In the genomic region with DNA sequence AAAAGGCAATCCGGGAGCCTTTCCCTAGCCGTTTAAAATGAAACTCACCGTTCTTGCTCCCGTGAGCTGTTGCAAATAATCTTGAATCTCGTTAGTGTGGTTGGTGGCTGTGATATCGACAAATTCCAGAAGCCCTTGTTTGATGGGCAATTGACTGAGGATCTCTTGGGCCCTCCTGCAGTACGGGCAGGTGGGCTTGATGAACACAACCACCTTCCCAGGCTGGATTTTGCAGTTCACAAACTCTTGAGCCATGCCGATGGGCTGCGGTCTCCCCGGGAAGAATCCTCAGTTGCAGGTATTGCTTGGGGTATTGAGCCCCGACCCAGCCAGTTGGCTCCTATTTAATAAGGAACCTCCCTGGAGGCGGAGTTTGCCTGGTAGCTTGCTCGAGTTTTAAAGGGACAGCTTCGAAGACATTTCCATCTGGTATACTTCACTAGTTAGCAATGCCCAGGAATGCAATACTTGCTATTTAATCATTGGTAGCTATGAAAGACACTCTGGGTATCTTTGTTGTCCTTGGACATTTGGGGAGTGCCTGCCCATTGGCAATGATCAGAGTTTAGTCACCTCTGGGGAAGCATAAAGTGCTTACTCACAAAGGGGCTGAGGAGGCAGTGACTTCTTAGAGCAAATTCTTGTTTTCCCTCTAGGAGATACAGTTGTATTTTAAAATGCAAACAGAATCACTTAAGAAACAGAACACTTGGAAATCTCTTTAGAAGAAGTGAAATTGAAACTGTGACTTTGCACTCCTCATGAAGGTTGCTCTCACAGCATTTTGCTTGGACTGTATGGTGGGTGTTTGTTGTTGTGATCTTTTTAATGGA, we compare ENCODE assay signal across 1 cellular context.
A peak's percentile ranks its signal among the peaks of the same experiment; 100 is the strongest.
TF ChIP-seq lines count a peak whose summit lies in the region.

A gene with protein sequence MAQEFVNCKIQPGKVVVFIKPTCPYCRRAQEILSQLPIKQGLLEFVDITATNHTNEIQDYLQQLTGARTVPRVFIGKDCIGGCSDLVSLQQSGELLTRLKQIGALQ (minus strand): TSS at position 319 of the 833 bp plus-strand sequence. CDS start 64 bp downstream, at position 255.

TF ChIP-seq in HepG2, 621 proteins besides CTCF, POLR2A, EP300 and RAD21 (continued from another document and continues in another):
- TF ChIP-seq, protein P1, sequence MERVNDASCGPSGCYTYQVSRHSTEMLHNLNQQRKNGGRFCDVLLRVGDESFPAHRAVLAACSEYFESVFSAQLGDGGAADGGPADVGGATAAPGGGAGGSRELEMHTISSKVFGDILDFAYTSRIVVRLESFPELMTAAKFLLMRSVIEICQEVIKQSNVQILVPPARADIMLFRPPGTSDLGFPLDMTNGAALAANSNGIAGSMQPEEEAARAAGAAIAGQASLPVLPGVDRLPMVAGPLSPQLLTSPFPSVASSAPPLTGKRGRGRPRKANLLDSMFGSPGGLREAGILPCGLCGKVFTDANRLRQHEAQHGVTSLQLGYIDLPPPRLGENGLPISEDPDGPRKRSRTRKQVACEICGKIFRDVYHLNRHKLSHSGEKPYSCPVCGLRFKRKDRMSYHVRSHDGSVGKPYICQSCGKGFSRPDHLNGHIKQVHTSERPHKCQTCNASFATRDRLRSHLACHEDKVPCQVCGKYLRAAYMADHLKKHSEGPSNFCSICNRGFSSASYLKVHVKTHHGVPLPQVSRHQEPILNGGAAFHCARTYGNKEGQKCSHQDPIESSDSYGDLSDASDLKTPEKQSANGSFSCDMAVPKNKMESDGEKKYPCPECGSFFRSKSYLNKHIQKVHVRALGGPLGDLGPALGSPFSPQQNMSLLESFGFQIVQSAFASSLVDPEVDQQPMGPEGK (CRISPR knock-in tag; IDR thresholded peaks at IDR 0.05), result no peak
- TF ChIP-seq KAT8 (CRISPR knock-in tag; IDR thresholded peaks at IDR 0.05), result no peak; the same call in 1 of the 2 replicates
- no peak for TF ChIP-seq ZNF121 (CRISPR knock-in tag; IDR thresholded peaks at IDR 0.05)
- TF ChIP-seq, protein P2, sequence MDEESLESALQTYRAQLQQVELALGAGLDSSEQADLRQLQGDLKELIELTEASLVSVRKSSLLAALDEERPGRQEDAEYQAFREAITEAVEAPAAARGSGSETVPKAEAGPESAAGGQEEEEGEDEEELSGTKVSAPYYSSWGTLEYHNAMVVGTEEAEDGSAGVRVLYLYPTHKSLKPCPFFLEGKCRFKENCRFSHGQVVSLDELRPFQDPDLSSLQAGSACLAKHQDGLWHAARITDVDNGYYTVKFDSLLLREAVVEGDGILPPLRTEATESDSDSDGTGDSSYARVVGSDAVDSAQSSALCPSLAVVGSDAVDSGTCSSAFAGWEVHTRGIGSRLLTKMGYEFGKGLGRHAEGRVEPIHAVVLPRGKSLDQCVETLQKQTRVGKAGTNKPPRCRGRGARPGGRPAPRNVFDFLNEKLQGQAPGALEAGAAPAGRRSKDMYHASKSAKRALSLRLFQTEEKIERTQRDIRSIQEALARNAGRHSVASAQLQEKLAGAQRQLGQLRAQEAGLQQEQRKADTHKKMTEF (CRISPR knock-in tag; IDR thresholded peaks at IDR 0.05), result peak; percentile 24; the same call in 1 of the 2 replicates
- TF ChIP-seq ZC3H4 (CRISPR knock-in tag; IDR thresholded peaks at IDR 0.05; ENCODE audit: borderline replicate concordance), result no peak
- no peak for TF ChIP-seq CREB1 (IDR thresholded peaks at IDR 0.05)
- peak; percentile 36; the same call in 1 of the 2 replicates for TF ChIP-seq CREB1 (CRISPR knock-in tag; IDR thresholded peaks at IDR 0.05)
- TF ChIP-seq, protein P3, sequence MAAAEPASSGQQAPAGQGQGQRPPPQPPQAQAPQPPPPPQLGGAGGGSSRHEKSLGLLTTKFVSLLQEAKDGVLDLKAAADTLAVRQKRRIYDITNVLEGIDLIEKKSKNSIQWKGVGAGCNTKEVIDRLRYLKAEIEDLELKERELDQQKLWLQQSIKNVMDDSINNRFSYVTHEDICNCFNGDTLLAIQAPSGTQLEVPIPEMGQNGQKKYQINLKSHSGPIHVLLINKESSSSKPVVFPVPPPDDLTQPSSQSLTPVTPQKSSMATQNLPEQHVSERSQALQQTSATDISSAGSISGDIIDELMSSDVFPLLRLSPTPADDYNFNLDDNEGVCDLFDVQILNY (CRISPR knock-in tag; conservative IDR thresholded peaks at IDR 0.05), result no peak
- TF ChIP-seq, protein P4, sequence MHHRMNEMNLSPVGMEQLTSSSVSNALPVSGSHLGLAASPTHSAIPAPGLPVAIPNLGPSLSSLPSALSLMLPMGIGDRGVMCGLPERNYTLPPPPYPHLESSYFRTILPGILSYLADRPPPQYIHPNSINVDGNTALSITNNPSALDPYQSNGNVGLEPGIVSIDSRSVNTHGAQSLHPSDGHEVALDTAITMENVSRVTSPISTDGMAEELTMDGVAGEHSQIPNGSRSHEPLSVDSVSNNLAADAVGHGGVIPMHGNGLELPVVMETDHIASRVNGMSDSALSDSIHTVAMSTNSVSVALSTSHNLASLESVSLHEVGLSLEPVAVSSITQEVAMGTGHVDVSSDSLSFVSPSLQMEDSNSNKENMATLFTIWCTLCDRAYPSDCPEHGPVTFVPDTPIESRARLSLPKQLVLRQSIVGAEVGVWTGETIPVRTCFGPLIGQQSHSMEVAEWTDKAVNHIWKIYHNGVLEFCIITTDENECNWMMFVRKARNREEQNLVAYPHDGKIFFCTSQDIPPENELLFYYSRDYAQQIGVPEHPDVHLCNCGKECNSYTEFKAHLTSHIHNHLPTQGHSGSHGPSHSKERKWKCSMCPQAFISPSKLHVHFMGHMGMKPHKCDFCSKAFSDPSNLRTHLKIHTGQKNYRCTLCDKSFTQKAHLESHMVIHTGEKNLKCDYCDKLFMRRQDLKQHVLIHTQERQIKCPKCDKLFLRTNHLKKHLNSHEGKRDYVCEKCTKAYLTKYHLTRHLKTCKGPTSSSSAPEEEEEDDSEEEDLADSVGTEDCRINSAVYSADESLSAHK (CRISPR knock-in tag; IDR thresholded peaks at IDR 0.05; ENCODE audit: borderline replicate concordance), result no peak
- peak; percentile 22; the same call in 1 of the 2 replicates for TF ChIP-seq NFKB2 (CRISPR knock-in tag; IDR thresholded peaks at IDR 0.05; ENCODE audit: borderline replicate concordance)
- TF ChIP-seq MTF1 (CRISPR knock-in tag; IDR thresholded peaks at IDR 0.05), result no peak
- TF ChIP-seq, protein P5, sequence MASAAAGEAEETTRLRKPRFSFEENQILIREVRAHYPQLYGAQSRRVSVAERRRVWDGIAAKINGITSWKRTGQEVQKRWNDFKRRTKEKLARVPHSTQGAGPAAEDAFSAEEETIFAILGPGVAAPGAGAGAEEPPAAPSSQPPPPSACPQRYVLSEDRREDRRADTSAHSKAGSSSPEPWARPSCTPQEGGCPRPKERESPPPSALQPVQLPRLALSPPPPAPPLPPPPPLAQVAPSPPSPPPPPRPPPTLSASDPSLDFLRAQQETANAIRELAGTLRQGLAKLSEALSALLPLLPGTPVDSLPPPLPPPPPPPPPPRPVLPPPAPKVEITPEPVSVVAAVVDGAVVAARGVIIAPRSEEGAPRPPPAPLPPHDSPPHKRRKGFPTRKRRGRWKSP (CRISPR knock-in tag; IDR thresholded peaks at IDR 0.05), result no peak
- TF ChIP-seq ZNF12 (CRISPR knock-in tag; IDR thresholded peaks at IDR 0.05), result no peak
- TF ChIP-seq ZNF550 (CRISPR knock-in tag; IDR thresholded peaks at IDR 0.05; ENCODE audit: borderline replicate concordance), result no peak
- TF ChIP-seq, protein P6, sequence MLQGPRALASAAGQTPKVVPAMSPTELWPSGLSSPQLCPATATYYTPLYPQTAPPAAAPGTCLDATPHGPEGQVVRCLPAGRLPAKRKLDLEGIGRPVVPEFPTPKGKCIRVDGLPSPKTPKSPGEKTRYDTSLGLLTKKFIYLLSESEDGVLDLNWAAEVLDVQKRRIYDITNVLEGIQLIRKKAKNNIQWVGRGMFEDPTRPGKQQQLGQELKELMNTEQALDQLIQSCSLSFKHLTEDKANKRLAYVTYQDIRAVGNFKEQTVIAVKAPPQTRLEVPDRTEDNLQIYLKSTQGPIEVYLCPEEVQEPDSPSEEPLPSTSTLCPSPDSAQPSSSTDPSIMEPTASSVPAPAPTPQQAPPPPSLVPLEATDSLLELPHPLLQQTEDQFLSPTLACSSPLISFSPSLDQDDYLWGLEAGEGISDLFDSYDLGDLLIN (CRISPR knock-in tag; IDR thresholded peaks at IDR 0.05; ENCODE audit: borderline replicate concordance), result no peak
- 0 out of 2 replicates have a peak, but pooled peaks have one; percentile 14 for TF ChIP-seq BRCA1 (CRISPR knock-in tag; IDR thresholded peaks at IDR 0.05)
- no peak for TF ChIP-seq CCAR2 (optimal IDR thresholded peaks at IDR 0.05; ENCODE audit: low read depth, low read length)
- TF ChIP-seq, protein P7, sequence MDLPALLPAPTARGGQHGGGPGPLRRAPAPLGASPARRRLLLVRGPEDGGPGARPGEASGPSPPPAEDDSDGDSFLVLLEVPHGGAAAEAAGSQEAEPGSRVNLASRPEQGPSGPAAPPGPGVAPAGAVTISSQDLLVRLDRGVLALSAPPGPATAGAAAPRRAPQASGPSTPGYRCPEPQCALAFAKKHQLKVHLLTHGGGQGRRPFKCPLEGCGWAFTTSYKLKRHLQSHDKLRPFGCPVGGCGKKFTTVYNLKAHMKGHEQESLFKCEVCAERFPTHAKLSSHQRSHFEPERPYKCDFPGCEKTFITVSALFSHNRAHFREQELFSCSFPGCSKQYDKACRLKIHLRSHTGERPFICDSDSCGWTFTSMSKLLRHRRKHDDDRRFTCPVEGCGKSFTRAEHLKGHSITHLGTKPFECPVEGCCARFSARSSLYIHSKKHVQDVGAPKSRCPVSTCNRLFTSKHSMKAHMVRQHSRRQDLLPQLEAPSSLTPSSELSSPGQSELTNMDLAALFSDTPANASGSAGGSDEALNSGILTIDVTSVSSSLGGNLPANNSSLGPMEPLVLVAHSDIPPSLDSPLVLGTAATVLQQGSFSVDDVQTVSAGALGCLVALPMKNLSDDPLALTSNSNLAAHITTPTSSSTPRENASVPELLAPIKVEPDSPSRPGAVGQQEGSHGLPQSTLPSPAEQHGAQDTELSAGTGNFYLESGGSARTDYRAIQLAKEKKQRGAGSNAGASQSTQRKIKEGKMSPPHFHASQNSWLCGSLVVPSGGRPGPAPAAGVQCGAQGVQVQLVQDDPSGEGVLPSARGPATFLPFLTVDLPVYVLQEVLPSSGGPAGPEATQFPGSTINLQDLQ (CRISPR knock-in tag; IDR thresholded peaks at IDR 0.05), result no peak
- no peak for TF ChIP-seq ZNF382 (CRISPR knock-in tag; IDR thresholded peaks at IDR 0.05; ENCODE audit: borderline replicate concordance)
- TF ChIP-seq, protein P8, sequence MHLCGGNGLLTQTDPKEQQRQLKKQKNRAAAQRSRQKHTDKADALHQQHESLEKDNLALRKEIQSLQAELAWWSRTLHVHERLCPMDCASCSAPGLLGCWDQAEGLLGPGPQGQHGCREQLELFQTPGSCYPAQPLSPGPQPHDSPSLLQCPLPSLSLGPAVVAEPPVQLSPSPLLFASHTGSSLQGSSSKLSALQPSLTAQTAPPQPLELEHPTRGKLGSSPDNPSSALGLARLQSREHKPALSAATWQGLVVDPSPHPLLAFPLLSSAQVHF (CRISPR knock-in tag; IDR thresholded peaks at IDR 0.05), result no peak
- TF ChIP-seq, protein P9, sequence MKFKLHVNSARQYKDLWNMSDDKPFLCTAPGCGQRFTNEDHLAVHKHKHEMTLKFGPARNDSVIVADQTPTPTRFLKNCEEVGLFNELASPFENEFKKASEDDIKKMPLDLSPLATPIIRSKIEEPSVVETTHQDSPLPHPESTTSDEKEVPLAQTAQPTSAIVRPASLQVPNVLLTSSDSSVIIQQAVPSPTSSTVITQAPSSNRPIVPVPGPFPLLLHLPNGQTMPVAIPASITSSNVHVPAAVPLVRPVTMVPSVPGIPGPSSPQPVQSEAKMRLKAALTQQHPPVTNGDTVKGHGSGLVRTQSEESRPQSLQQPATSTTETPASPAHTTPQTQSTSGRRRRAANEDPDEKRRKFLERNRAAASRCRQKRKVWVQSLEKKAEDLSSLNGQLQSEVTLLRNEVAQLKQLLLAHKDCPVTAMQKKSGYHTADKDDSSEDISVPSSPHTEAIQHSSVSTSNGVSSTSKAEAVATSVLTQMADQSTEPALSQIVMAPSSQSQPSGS (CRISPR knock-in tag; IDR thresholded peaks at IDR 0.05), result no peak
- TF ChIP-seq IRX3 (CRISPR knock-in tag; IDR thresholded peaks at IDR 0.05; ENCODE audit: borderline replicate concordance, low read depth), result no peak
- TF ChIP-seq, protein P10, sequence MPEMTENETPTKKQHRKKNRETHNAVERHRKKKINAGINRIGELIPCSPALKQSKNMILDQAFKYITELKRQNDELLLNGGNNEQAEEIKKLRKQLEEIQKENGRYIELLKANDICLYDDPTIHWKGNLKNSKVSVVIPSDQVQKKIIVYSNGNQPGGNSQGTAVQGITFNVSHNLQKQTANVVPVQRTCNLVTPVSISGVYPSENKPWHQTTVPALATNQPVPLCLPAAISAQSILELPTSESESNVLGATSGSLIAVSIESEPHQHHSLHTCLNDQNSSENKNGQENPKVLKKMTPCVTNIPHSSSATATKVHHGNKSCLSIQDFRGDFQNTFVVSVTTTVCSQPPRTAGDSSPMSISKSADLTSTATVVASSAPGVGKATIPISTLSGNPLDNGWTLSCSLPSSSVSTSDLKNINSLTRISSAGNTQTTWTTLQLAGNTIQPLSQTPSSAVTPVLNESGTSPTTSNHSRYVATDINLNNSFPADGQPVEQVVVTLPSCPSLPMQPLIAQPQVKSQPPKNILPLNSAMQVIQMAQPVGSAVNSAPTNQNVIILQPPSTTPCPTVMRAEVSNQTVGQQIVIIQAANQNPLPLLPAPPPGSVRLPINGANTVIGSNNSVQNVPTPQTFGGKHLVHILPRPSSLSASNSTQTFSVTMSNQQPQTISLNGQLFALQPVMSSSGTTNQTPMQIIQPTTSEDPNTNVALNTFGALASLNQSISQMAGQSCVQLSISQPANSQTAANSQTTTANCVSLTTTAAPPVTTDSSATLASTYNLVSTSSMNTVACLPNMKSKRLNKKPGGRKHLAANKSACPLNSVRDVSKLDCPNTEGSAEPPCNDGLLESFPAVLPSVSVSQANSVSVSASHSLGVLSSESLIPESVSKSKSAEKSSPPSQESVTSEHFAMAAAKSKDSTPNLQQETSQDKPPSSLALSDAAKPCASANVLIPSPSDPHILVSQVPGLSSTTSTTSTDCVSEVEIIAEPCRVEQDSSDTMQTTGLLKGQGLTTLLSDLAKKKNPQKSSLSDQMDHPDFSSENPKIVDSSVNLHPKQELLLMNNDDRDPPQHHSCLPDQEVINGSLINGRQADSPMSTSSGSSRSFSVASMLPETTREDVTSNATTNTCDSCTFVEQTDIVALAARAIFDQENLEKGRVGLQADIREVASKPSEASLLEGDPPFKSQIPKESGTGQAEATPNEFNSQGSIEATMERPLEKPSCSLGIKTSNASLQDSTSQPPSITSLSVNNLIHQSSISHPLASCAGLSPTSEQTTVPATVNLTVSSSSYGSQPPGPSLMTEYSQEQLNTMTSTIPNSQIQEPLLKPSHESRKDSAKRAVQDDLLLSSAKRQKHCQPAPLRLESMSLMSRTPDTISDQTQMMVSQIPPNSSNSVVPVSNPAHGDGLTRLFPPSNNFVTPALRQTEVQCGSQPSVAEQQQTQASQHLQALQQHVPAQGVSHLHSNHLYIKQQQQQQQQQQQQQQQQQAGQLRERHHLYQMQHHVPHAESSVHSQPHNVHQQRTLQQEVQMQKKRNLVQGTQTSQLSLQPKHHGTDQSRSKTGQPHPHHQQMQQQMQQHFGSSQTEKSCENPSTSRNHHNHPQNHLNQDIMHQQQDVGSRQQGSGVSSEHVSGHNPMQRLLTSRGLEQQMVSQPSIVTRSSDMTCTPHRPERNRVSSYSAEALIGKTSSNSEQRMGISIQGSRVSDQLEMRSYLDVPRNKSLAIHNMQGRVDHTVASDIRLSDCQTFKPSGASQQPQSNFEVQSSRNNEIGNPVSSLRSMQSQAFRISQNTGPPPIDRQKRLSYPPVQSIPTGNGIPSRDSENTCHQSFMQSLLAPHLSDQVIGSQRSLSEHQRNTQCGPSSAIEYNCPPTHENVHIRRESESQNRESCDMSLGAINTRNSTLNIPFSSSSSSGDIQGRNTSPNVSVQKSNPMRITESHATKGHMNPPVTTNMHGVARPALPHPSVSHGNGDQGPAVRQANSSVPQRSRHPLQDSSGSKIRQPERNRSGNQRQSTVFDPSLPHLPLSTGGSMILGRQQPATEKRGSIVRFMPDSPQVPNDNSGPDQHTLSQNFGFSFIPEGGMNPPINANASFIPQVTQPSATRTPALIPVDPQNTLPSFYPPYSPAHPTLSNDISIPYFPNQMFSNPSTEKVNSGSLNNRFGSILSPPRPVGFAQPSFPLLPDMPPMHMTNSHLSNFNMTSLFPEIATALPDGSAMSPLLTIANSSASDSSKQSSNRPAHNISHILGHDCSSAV (CRISPR knock-in tag; IDR thresholded peaks at IDR 0.05; ENCODE audit: borderline replicate concordance), result no peak
- peak; percentile 57; the same call in 1 of the 2 replicates for TF ChIP-seq KMT2B (CRISPR knock-in tag; IDR thresholded peaks at IDR 0.05)
